In the genomic region with DNA sequence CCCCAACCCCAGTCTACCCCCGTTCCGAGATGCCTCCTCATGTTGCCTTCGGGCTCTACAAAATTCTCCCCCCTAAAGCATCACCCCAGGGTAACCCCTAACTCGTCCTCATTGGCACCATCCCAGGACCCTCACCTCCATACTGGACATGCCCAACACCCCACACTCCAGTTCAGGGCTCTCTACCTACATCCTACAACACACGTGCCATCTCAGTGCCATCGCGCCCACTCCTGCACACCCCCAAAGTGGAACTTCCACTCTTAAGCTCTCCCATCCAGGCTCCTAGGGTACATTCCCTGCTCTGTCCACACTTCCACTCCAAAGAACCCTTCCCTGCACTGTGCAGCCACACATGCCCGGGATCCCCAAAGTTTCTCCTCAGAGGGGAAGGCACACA, we compare ENCODE assay signal across 8 cellular contexts. TPM values are rescaled to one million over a fixed set of nuclear protein-coding genes. Genes with fewer than 3 reads are reported as not detected.
DNase-seq lines count a peak whose midpoint lies in the region; ATAC-seq, FAIRE-seq and TF ChIP-seq lines count a peak whose summit lies in the region.

No MANE protein-coding gene starts in this region.

- H3K36me3 ChIP-seq in HUES6 (ENCODE audit: control insufficient read depth, insufficient read depth, low read length) (peaks cover 7% of the 10 kb centered on the region), iPS-20b (ENCODE audit: insufficient read depth, low read depth, low read length) (peaks cover 27% of the 10 kb centered on the region; the same call in 1 of the 2 replicates)

- H3K36me3 Mint-ChIP-seq in activated naive CD8-positive, alpha-beta T cell treated with anti-CD3 and anti-CD28 coated beads for 36 hours: peaks cover 22% of the 10 kb centered on the region

- no peaks in the 10 kb centered on the region for H3K27me3 ChIP-seq in HUES6 (ENCODE audit: control insufficient read depth, insufficient read depth, low read length)
- no peaks in the 10 kb centered on the region for H3K27me3 ChIP-seq in iPS-20b (ENCODE audit: insufficient read depth, low read length)

- TF ChIP-seq CTCF in GM10248 (IDR thresholded peaks at IDR 0.05; ENCODE audit: control extremely low read depth, extremely low read depth, low read depth, missing control alignments): no peak

- peak overlapping the region; percentile 88 for H3K27ac Mint-ChIP-seq in activated naive CD8-positive, alpha-beta T cell treated with anti-CD3 and anti-CD28 coated beads for 36 hours
- peak overlapping the region; percentile 97 to 98 for H3K27ac Mint-ChIP-seq in stimulated activated naive CD8-positive, alpha-beta T cell treated with anti-CD3 and anti-CD28 coated beads, Interleukin-15, amount 100 ng/mL, for 72 hours

- no peak overlapping the region for H3K27ac ChIP-seq in HUES6 (ENCODE audit: low read depth, low read length)
- peak overlapping the region; percentile 82 for H3K27ac ChIP-seq in iPS-20b (ENCODE audit: low read length)

- H3K4me3 Mint-ChIP-seq in activated naive CD8-positive, alpha-beta T cell treated with anti-CD3 and anti-CD28 coated beads for 36 hours: peak overlapping the region; percentile 96
- peak overlapping the region; percentile 79 to 97 for H3K4me3 Mint-ChIP-seq in stimulated activated naive CD8-positive, alpha-beta T cell treated with anti-CD3 and anti-CD28 coated beads, Interleukin-15, amount 100 ng/mL, for 72 hours

- DNase-seq in activated naive CD8-positive, alpha-beta T cell treated with anti-CD3 and anti-CD28 coated beads for 36 hours: no peak
- no peak for DNase-seq in stimulated activated naive CD8-positive, alpha-beta T cell treated with anti-CD3 and anti-CD28 coated beads, Interleukin-15, amount 100 ng/mL, for 72 hours
- DNase-seq in GM19238 (ENCODE audit: insufficient read length, low spot score) (no peak), GM19239 (ENCODE audit: insufficient read length, low spot score) (no peak), GM10248 (ENCODE audit: extremely low spot score) (no peak)

- H3K9ac ChIP-seq in HUES6 (ENCODE audit: low read length) (peak overlapping the region; percentile 88), iPS-20b (ENCODE audit: low read depth, low read length) (peak overlapping the region; percentile 95)

- no peaks in the 10 kb centered on the region for H3K9me3 Mint-ChIP-seq in activated naive CD8-positive, alpha-beta T cell treated with anti-CD3 and anti-CD28 coated beads for 36 hours
- H3K9me3 Mint-ChIP-seq in stimulated activated naive CD8-positive, alpha-beta T cell treated with anti-CD3 and anti-CD28 coated beads, Interleukin-15, amount 100 ng/mL, for 72 hours: no peaks in the 10 kb centered on the region

- POLR2A ChIA-PET in GM10248 (lab: Yijun Ruan, JAX): interaction anchor here (1.1 kb wide), 1 partner anchor 10 kb away, joined by 3 read pairs; no protein-coding TSS in a partner anchor

- ATAC-seq in stimulated activated naive CD8-positive, alpha-beta T cell treated with anti-CD3 and anti-CD28 coated beads, Interleukin-15, amount 100 ng/mL, for 72 hours: no peak
- ATAC-seq in HG02852 (IDR thresholded peaks at IDR 0.05; ENCODE audit: unreplicated experiment): no peak

- CTCF ChIA-PET in GM10248 (lab: Yijun Ruan, JAX): interaction anchor here (1.0 to 1.9 kb wide), 7 partner anchors 9 to 72 kb away, joined by 3 to 7 read pairs (median 5); no protein-coding TSS in a partner anchor

- H3K4me1 ChIP-seq in HUES6 (ENCODE audit: control insufficient read depth, insufficient read depth, low read length) (peaks cover 20% of the 10 kb centered on the region), iPS-20b (ENCODE audit: insufficient read depth, low read length) (peaks cover 5% of the 10 kb centered on the region; the same call in 1 of the 2 replicates)

- H3K4me3 ChIP-seq in HUES6 (ENCODE audit: low read depth, low read length) (peak overlapping the region; percentile 95), iPS-20b (ENCODE audit: low read length) (peak overlapping the region; percentile 98)

- H3K27me3 Mint-ChIP-seq in activated naive CD8-positive, alpha-beta T cell treated with anti-CD3 and anti-CD28 coated beads for 36 hours: no peaks in the 10 kb centered on the region
- H3K27me3 Mint-ChIP-seq in stimulated activated naive CD8-positive, alpha-beta T cell treated with anti-CD3 and anti-CD28 coated beads, Interleukin-15, amount 100 ng/mL, for 72 hours: no peaks in the 10 kb centered on the region

- H3K9me3 ChIP-seq in HUES6 (ENCODE audit: control insufficient read depth, insufficient read depth, low read depth, low read length) (no peaks in the 10 kb centered on the region), iPS-20b (ENCODE audit: insufficient read depth, low read depth, low read length) (no peaks in the 10 kb centered on the region)

- FAIRE-seq in GM19239 (lab: Jason Lieb, UNC): no peak

- peaks cover 45% of the 10 kb centered on the region for H3K4me1 Mint-ChIP-seq in activated naive CD8-positive, alpha-beta T cell treated with anti-CD3 and anti-CD28 coated beads for 36 hours
- H3K4me1 Mint-ChIP-seq in stimulated activated naive CD8-positive, alpha-beta T cell treated with anti-CD3 and anti-CD28 coated beads, Interleukin-15, amount 100 ng/mL, for 72 hours: peaks cover 79% of the 10 kb centered on the region

RNA-seq across cellular contexts. Expression of gene FKRP, which starts 0.8 kb away (rescaled TPM):
- 10 to 100 TPM; 17.3 to 18.8 TPM for total RNA-seq in activated naive CD8-positive, alpha-beta T cell treated with anti-CD3 and anti-CD28 coated beads for 36 hours

RNA-seq across cellular contexts. Expression of gene STRN4, which starts 1.2 kb away (rescaled TPM):
- total RNA-seq in activated naive CD8-positive, alpha-beta T cell treated with anti-CD3 and anti-CD28 coated beads for 36 hours: 10 to 100 TPM; 54.9 to 57.9 TPM

RNA-seq across cellular contexts. Expression of gene PRKD2, which starts 28.1 kb away (rescaled TPM):
- total RNA-seq in activated naive CD8-positive, alpha-beta T cell treated with anti-CD3 and anti-CD28 coated beads for 36 hours: 10 to 100 TPM; 68.6 to 76.2 TPM

RNA-seq across cellular contexts. Expression of gene SLC1A5, which starts 43.4 kb away (rescaled TPM):
- 100 to 1,000 TPM; 299 to 309 TPM for total RNA-seq in activated naive CD8-positive, alpha-beta T cell treated with anti-CD3 and anti-CD28 coated beads for 36 hours
